In the genomic region with DNA sequence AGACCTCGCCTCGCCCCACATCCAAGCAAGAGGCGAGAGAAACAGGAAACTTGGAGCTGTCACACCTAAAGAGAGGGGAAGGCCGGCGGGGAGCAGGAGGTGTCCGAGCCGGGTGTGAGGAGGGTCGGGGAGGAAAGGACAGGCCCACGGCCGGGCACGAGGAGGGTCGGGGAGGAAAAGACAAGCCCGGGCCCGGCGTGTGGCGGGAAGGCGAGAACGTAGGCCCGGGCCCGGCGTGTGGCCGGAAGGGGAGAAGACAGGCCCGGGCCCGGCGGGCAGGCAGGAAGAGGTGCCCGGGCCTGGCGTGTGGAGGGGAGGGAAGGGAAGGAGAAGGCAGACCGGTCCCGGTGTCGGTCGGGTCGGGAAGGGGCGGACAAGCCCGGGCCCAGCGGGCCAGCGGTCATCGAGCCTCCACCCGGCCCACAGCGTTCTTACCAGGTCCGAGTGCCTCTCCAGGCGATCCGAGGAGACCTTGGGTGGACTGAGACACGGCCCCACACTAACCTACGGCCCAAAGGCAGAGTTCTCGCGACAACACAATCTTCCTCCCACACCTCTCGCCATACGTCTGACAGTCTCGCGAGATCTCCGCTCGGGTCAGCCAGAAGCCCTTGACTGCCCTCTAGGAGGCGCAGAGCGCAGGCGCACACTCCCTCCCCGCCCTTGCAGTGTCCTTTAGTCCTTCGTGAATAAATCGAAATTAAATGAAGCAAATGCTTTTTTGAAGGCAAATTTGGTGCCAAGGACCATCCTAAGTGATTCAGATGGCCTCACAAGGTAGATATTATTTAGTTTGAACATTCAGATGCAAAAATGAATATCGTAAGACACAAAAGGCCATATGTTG, we compare ENCODE assay signal across 8 cellular contexts. TPM values are rescaled to one million over a fixed set of nuclear protein-coding genes. Genes with fewer than 3 reads are reported as not detected.
DNase-seq lines count a peak whose midpoint lies in the region; ATAC-seq, FAIRE-seq and TF ChIP-seq lines count a peak whose summit lies in the region.

A gene (minus strand): TSS at position 533 of the 847 bp plus-strand sequence. CDS start 13,943 bp downstream, outside the sequence.

- H3K9ac ChIP-seq in kidney (ENCODE audit: low read length in 2 of 2) = peak within 1 kb of the TSS; percentile 94 to 96

- TF ChIP-seq CTCF in AG10803 (conservative IDR thresholded peaks at IDR 0.05; ENCODE audit: low read length) = peak; percentile 81
- TF ChIP-seq CTCF in kidney (IDR thresholded peaks at IDR 0.05; ENCODE audit: borderline replicate concordance, extremely low read depth, insufficient read depth) = peak; percentile 40

- ATAC-seq in GM19025 (IDR thresholded peaks at IDR 0.05; ENCODE audit: low read depth, unreplicated experiment) (peak; percentile 95), HG03342 (IDR thresholded peaks at IDR 0.05; ENCODE audit: unreplicated experiment) (peak; percentile 96)
- ATAC-seq in activated CD4-positive, CD25-positive, alpha-beta regulatory T cell treated with anti-CD3 and anti-CD28 coated beads, Interleukin-2, amount 50 U/mL, for 24 hours = peak; percentile 95 to 98

- no peaks in the 10 kb centered on the region for H3K36me3 ChIP-seq in kidney (ENCODE audit: control insufficient read depth in 1 of 2, insufficient read depth in 2 of 2, low read length in 2 of 2)

- peak; percentile 98 for DNase-seq in AG10803 (ENCODE audit: low read depth)
- DNase-seq in NCI-H345 treated with DMSO at 0.1 percent for 48 hours (lab: John Stamatoyannopoulos, UW; ENCODE audit: unreplicated experiment) = peak; percentile 87
- peak; percentile 99 for DNase-seq in cerebellar cortex (ENCODE audit: low spot score)
- peak; percentile 99 for DNase-seq in kidney
- DNase-seq in stimulated activated CD4-positive, alpha-beta T cell treated with anti-CD3 and anti-CD28 coated beads, Interleukin-15, amount 100 ng/mL, for 24 hours = peak; percentile 98

- H3K9me3 ChIP-seq in kidney (ENCODE audit: control insufficient read depth in 1 of 2, low read length in 2 of 2) = no peaks in the 10 kb centered on the region

- H3K27ac ChIP-seq in kidney (ENCODE audit: low read depth in 2 of 2, low read length in 2 of 2) = peak within 1 kb of the TSS; percentile 91 to 96

- intact Hi-C loops in kidney (cut with DNase I) = no loop called here

- H3K4me3 ChIP-seq in AG10803 (ENCODE audit: low read length) (peak within 1 kb of the TSS; percentile 94), kidney (ENCODE audit: low read length in 2 of 2) (peak within 1 kb of the TSS; percentile 90 to 93)

- H3K4me1 ChIP-seq in kidney (ENCODE audit: control insufficient read depth in 1 of 2, insufficient read depth in 1 of 2, low read depth in 1 of 2, low read length in 2 of 2) = peaks cover 18 to 20% of the 10 kb centered on the region in 2 donors

- no peak for FAIRE-seq in kidney (lab: Jason Lieb, UNC)

RNA-seq across cellular contexts. Expression of the gene that starts here (rescaled TPM):
- 133 TPM for total RNA-seq in kidney
- 83.7 TPM for polyA plus RNA-seq in kidney (ENCODE audit: insufficient read depth, low read depth, low replicate concordance)

Comparison
In these comparisons a context has a peak if more than half of its experiments do, and no peak if none do; other contexts are left out.
1. Peak in every context shown above with its lines: DNase-seq, ATAC-seq, H3K4me3 ChIP-seq and H3K27ac ChIP-seq.